ENCODE assay signal across 8 cellular contexts in the genomic region with DNA sequence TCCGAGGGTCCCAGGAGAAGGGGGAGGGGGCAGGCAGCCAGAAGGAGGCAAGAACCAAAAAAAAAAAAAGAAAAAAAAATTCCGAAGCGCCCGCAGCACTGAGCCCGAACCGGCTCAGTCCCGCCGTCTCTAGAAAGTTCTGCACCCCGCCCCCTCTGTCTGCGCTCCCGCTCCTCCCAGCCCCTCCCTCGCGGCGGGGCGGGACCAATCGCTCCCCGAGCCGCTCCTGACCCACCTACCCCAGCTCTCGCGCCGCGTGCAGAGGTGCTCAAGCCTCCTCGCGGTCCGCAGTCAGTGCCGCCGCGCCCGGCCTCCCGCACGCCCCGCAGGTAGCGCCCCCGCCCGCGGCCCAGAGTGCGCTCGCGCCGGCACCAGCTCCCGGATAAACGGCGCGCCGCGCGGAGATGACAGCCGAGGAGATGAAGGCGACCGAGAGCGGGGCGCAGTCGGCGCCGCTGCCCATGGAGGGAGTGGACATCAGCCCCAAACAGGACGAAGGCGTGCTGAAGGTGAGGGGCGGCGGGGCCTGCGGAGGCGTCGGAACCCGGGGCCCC. TPM values are rescaled to one million over a fixed set of nuclear protein-coding genes. Genes with fewer than 3 reads are reported as not detected.
DNase-seq lines count a peak whose midpoint lies in the region; ATAC-seq and TF ChIP-seq lines count a peak whose summit lies in the region.

A gene with protein sequence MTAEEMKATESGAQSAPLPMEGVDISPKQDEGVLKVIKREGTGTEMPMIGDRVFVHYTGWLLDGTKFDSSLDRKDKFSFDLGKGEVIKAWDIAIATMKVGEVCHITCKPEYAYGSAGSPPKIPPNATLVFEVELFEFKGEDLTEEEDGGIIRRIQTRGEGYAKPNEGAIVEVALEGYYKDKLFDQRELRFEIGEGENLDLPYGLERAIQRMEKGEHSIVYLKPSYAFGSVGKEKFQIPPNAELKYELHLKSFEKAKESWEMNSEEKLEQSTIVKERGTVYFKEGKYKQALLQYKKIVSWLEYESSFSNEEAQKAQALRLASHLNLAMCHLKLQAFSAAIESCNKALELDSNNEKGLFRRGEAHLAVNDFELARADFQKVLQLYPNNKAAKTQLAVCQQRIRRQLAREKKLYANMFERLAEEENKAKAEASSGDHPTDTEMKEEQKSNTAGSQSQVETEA (plus strand): TSS at position 235 of the 554 bp plus-strand sequence. CDS start 170 bp downstream, at position 405.

- intact Hi-C loops in activated B cell treated with CpG ODN at 0.5 μM for 24 hours (cut with micrococcal nuclease): loop anchor here (1.0 to 10.0 kb wide), 4 partner anchors 17 to 1480 kb away; partner anchors contain the start of genes CCND2, FOXM1, ITFG2 and RHNO1

- no peak for DNase-seq in AG04449 (ENCODE audit: low read depth, low spot score)
- peak; percentile 66 for DNase-seq in NCI-H2196 (lab: John Stamatoyannopoulos, UW; ENCODE audit: unreplicated experiment)
- peak; percentile 85 for DNase-seq in activated B cell treated with CpG ODN at 0.5 μM for 24 hours
- peak; percentile 76 to 83 for DNase-seq in cardiac fibroblast (ENCODE audit: low read depth in 2 of 2)
- peak; percentile 87 for DNase-seq in inferior parietal cortex (ENCODE audit: extremely low spot score)
- DNase-seq in stimulated activated CD4-positive, alpha-beta T cell treated with anti-CD3 and anti-CD28 coated beads, Interleukin-12 subunit alpha, Interleukin-12 subunit beta, amount 100 ng/mL, for 24 hours (ENCODE audit: low read depth in 2 of 2): peak; percentile 79 to 84

- CTCF ChIA-PET in AG04449 (lab: Yijun Ruan, JAX): interaction anchor here (2.6 to 3.0 kb wide), 2 partner anchors 10 to 19 kb away, joined by 13 to 27 read pairs; partner anchors contain the start of gene ITFG2
- CTCF ChIA-PET in activated B cell treated with CpG ODN at 0.5 μM for 24 hours (lab: Charles Lee): interaction anchor here (1.0 kb wide), 1 partner anchor 19 kb away, joined by 3 read pairs; no protein-coding TSS in a partner anchor

- POLR2A ChIA-PET in AG04449 (lab: Yijun Ruan, JAX) (interaction anchor here (1.6 kb wide), 1 partner anchor 10 kb away, joined by 8 read pairs; no protein-coding TSS in a partner anchor), activated B cell treated with CpG ODN at 0.5 μM for 24 hours (lab: Charles Lee) (interaction anchor here (0.6 to 4.7 kb wide), 5 partner anchors 11 to 104 kb away, joined by 3 to 36 read pairs (median 4); partner anchors contain the start of genes ITFG2 and TULP3)

- H3K27me3 Mint-ChIP-seq in activated B cell treated with CpG ODN at 0.5 μM for 24 hours: no peaks in the 10 kb centered on the region

- peaks cover 39% of the 10 kb centered on the region for H3K36me3 Mint-ChIP-seq in activated B cell treated with CpG ODN at 0.5 μM for 24 hours (ENCODE audit: low read depth)

- no peaks in the 10 kb centered on the region for H3K9me3 Mint-ChIP-seq in activated B cell treated with CpG ODN at 0.5 μM for 24 hours

- ATAC-seq in GM18867 (IDR thresholded peaks at IDR 0.05; ENCODE audit: unreplicated experiment) (peak; percentile 81), HG03095 (IDR thresholded peaks at IDR 0.05; ENCODE audit: unreplicated experiment) (peak; percentile 66), activated B cell treated with CpG ODN at 0.5 μM for 24 hours (ENCODE audit: low read depth) (peak; percentile 89)

- H3K4me3 Mint-ChIP-seq in activated B cell treated with CpG ODN at 0.5 μM for 24 hours: peak within 1 kb of the TSS; percentile 89

- H3K27ac Mint-ChIP-seq in activated B cell treated with CpG ODN at 0.5 μM for 24 hours: peak within 1 kb of the TSS; percentile 81

- no peak for TF ChIP-seq CTCF in AG04449 (IDR thresholded peaks at IDR 0.05; ENCODE audit: insufficient read depth, low read length, missing control alignments)
- no peak for TF ChIP-seq CTCF in activated B cell treated with CpG ODN at 0.5 μM for 24 hours (IDR thresholded peaks at IDR 0.05)
- no peak for TF ChIP-seq CTCF in cardiac fibroblast (IDR thresholded peaks at IDR 0.05; ENCODE audit: low read depth, low read length)

- H3K4me1 Mint-ChIP-seq in activated B cell treated with CpG ODN at 0.5 μM for 24 hours: peaks cover 20% of the 10 kb centered on the region

- H3K4me3 ChIP-seq in AG04449 (ENCODE audit: low read depth, low read length) (peak within 1 kb of the TSS; percentile 87), cardiac fibroblast (replicated peaks in 1 of 2; ENCODE audit: low read depth in 2 of 2, low read length in 2 of 2) (peak within 1 kb of the TSS; percentile 78 to 80)

RNA-seq across cellular contexts. Expression of the gene that starts here (rescaled TPM):
- total RNA-seq in activated B cell treated with CpG ODN at 0.5 μM for 24 hours: 90.5 and 94.7 TPM in 2 replicates
